18 cellular contexts compared by ENCODE assay signal in the genomic region with DNA sequence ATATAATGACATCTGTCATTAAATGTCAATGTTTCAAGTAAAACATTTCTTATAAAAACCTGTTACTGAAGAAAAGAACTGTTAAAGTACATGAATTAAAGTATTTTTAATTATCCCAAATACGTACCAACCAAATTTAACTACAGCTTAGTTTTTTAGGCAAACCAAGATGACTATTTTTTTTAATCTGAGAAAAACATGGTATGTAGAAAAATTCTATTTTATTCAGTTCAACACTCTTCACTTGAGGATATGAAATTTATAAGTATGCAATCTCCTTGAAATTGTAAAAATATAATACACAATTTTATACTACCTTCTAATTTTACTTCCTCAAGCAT.
A peak's percentile ranks its signal among the peaks of the same experiment; 100 is the strongest.
DNase-seq lines count a peak whose midpoint lies in the region; ATAC-seq, FAIRE-seq and TF ChIP-seq lines count a peak whose summit lies in the region.
"Had no signal": no experiment of that assay in that cellular context is flagged by ENCODE, and none has a peak within 500 bp of the region (broad histone marks: within the 10 kb centered on the region; RNA-seq: fewer than 3 reads in every experiment).

No MANE protein-coding gene starts in this region.

- peaks cover 3% of the 10 kb centered on the region for H3K36me3 Mint-ChIP-seq in activated T-cell treated with anti-CD3 and anti-CD28 coated beads, Interleukin-2, amount 50 U/mL, for 24 hours (ENCODE audit: low read depth)
- H3K36me3 Mint-ChIP-seq in type B pancreatic cell = no peaks in the 10 kb centered on the region

- no peaks in the 10 kb centered on the region for H3K9me3 ChIP-seq in colonic mucosa
- H3K9me3 ChIP-seq: psoas muscle, tibial nerve had no signal

- no peak overlapping the region for H3K27ac ChIP-seq in colonic mucosa
- H3K27ac ChIP-seq: psoas muscle, tibial nerve had no signal

- no peaks in the 10 kb centered on the region for H3K4me1 ChIP-seq in colonic mucosa

- peaks cover 42% of the 10 kb centered on the region for H3K4me1 Mint-ChIP-seq in activated T-cell treated with anti-CD3 and anti-CD28 coated beads, Interleukin-2, amount 50 U/mL, for 24 hours (ENCODE audit: low read depth)
- H3K4me1 Mint-ChIP-seq in type B pancreatic cell (ENCODE audit: unreplicated experiment) = no peaks in the 10 kb centered on the region

- no peak for TF ChIP-seq CTCF in astrocyte of the cerebellum (IDR thresholded peaks at IDR 0.05; ENCODE audit: low read depth, low read length, missing control alignments)
- TF ChIP-seq CTCF in type B pancreatic cell (conservative IDR thresholded peaks at IDR 0.05) = no peak
- no peak for TF ChIP-seq CTCF in colonic mucosa (IDR thresholded peaks at IDR 0.05)

- no peak overlapping the region for H3K9ac ChIP-seq in colonic mucosa (ENCODE audit: low read depth in 2 of 2, low read length in 2 of 2)

- in situ Hi-C loops in astrocyte of the cerebellum (cut with HindIII; ENCODE audit: low sequenced_read_pairs) = loop anchor here (5.0 kb wide), 1 partner anchor 230 kb away; no protein-coding TSS in a partner anchor

- peak overlapping the region; percentile 84 for H3K4me3 ChIP-seq in astrocyte of the cerebellum (ENCODE audit: low read depth, low read length)
- H3K4me3 ChIP-seq in colonic mucosa = no peak overlapping the region
- H3K4me3 ChIP-seq: psoas muscle had no signal

- peaks cover 34% of the 10 kb centered on the region for H3K27me3 Mint-ChIP-seq in activated T-cell treated with anti-CD3 and anti-CD28 coated beads, Interleukin-2, amount 50 U/mL, for 24 hours
- H3K27me3 Mint-ChIP-seq in type B pancreatic cell = peaks cover 51% of the 10 kb centered on the region

- H3K4me3 Mint-ChIP-seq in activated T-cell treated with anti-CD3 and anti-CD28 coated beads, Interleukin-2, amount 50 U/mL, for 24 hours = peak overlapping the region; percentile 88
- peak overlapping the region; percentile 86 for H3K4me3 Mint-ChIP-seq in type B pancreatic cell
- H3K4me3 Mint-ChIP-seq: activated CD4-positive, alpha-beta T cell treated with anti-CD3 and anti-CD28 coated beads, Interleukin-2, amount 10 ng/mL, durations not matched to agents 24 days and 14 days had no signal

- peak; percentile 17 for FAIRE-seq in frontal cortex (lab: Jason Lieb, UNC)
- FAIRE-seq: HTR-8/SVneo had no signal

- ATAC-seq in HG02885 (IDR thresholded peaks at IDR 0.05; ENCODE audit: poor library complexity, unreplicated experiment) (no peak), HG02840 (IDR thresholded peaks at IDR 0.05; ENCODE audit: low FRiP score, unreplicated experiment) (no peak)
- ATAC-seq: activated T-cell treated with anti-CD3 and anti-CD28 coated beads, Interleukin-2, amount 50 U/mL, for 72 hours; psoas muscle had no signal

- no peaks in the 10 kb centered on the region for H3K9me3 Mint-ChIP-seq in activated T-cell treated with anti-CD3 and anti-CD28 coated beads, Interleukin-2, amount 50 U/mL, for 24 hours
- no peaks in the 10 kb centered on the region for H3K9me3 Mint-ChIP-seq in type B pancreatic cell
- H3K9me3 Mint-ChIP-seq: activated CD4-positive, alpha-beta T cell treated with anti-CD3 and anti-CD28 coated beads, Interleukin-2, amount 10 ng/mL, durations not matched to agents 24 days and 14 days; activated T-cell treated with anti-CD3 and anti-CD28 coated beads, Interleukin-2, amount 50 U/mL, for 72 hours had no signal

- intact Hi-C loops in colonic mucosa (cut with DNase I) = no loop called here

- H3K27me3 ChIP-seq in colonic mucosa = peaks cover 45% of the 10 kb centered on the region

- no peak overlapping the region for H3K27ac Mint-ChIP-seq in activated T-cell treated with anti-CD3 and anti-CD28 coated beads, Interleukin-2, amount 50 U/mL, for 24 hours
- H3K27ac Mint-ChIP-seq in type B pancreatic cell = no peak overlapping the region
- H3K27ac Mint-ChIP-seq: activated CD4-positive, alpha-beta T cell treated with anti-CD3 and anti-CD28 coated beads, Interleukin-2, amount 10 ng/mL, durations not matched to agents 24 days and 14 days; activated T-cell treated with anti-CD3 and anti-CD28 coated beads, Interleukin-2, amount 50 U/mL, for 72 hours had no signal

- DNase-seq in activated T-cell treated with anti-CD3 and anti-CD28 coated beads, Interleukin-2, amount 50 U/mL, for 24 hours = no peak
- DNase-seq in activated T-cell treated with anti-CD3 and anti-CD28 coated beads for 4 hours (no peak), astrocyte of the cerebellum (ENCODE audit: low read depth) (no peak), frontal cortex (ENCODE audit: low spot score in 2 of 2) (no peak), type B pancreatic cell (ENCODE audit: extremely low spot score, unreplicated experiment) (no peak), colonic mucosa (no peak)
- DNase-seq: 8988T; activated CD4-positive, alpha-beta T cell treated with anti-CD3 and anti-CD28 coated beads, Interleukin-2, amount 10 ng/mL, durations not matched to agents 24 days and 14 days; activated T-cell treated with anti-CD3 and anti-CD28 coated beads, Interleukin-2, amount 50 U/mL, for 72 hours; head of caudate nucleus; NCI-H2107; psoas muscle; stimulated activated CD4-positive, alpha-beta T cell treated with anti-CD3 and anti-CD28 coated beads, Interleukin-1b, Interleukin-23, amount 100 ng/mL, for 48 hours; stimulated activated CD8-positive, alpha-beta memory T cell treated with anti-CD3 and anti-CD28 coated beads, Interleukin-4, amount 100 ng/mL, for 48 hours had no signal

- H3K36me3 ChIP-seq in colonic mucosa = no peaks in the 10 kb centered on the region
- H3K36me3 ChIP-seq: tibial nerve had no signal
